ENCODE assay signal across 8 cellular contexts in the genomic region with DNA sequence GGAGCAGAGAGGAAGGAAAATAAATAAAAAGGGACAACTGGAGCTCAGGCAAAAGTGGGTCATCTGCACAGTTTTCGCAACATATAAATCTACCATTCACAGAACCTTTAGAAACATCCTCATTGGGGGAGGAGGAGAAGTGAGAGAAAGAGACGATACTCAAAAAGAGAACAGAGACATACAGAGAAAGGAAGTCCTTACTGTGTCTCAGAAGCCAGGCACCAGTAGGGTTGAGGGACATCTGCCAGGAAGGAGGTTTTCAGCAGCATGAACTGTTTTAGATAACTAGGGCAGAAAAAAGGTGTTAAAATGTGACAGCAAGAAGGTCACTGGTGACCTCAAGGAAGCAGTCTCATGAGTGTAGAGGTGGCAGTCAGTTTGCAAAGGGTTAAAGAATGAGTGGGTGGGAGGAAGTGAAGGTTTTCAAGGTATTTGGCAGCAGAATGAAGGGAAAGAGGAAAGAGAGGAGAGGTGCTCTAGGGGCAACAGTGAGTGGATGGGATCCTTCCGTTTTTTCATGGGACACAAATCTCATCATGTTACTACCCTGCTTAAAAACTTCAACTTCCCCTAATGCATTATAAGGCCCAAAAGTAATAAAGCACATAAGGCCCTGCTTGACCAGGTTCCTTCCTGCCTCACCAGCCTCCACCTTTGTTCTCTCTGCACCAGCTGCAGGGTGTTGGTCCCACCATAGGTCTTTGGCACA. TPM values are rescaled to one million over a fixed set of nuclear protein-coding genes. Genes with fewer than 3 reads are reported as not detected.
DNase-seq lines count a peak whose midpoint lies in the region; ATAC-seq, FAIRE-seq and TF ChIP-seq lines count a peak whose summit lies in the region.

No MANE protein-coding gene starts in this region.

- H3K4me3 ChIP-seq in GM12878 = peak overlapping the region; percentile 43

- H3K4me2 ChIP-seq in GM12878 (ENCODE audit: control insufficient read depth, insufficient read depth) = peak overlapping the region; percentile 84

- no TSS peak for BruUV-seq in GM12878 (replicated peaks; lab: Mats Ljungman, UMichigan)

- no peaks in the 10 kb centered on the region for H3K9me3 ChIP-seq in GM12878 (replicated peaks; ENCODE audit: control insufficient read depth, insufficient read depth, low read length)

- TF ChIP-seq POLR2A in GM12878 (IDR thresholded peaks at IDR 0.05; ENCODE audit: low read depth, low read length) = peak; percentile 34; the same call in 1 of the 2 replicates

- DNase-seq in GM10248 (ENCODE audit: extremely low spot score) (peak; percentile 81), GM20000 (ENCODE audit: low spot score) (peak; percentile 73), GM12878 (ENCODE audit: low read depth, low spot score) (peak; percentile 80), NCI-H748 treated with DMSO at 0.1 percent for 48 hours (lab: John Stamatoyannopoulos, UW) (no peak), NCI-H128 (lab: John Stamatoyannopoulos, UW; ENCODE audit: unreplicated experiment) (no peak), CD14-positive monocyte (ENCODE audit: low spot score) (no peak)
- peak in 1 of 2 donors; percentile 72 for DNase-seq in stimulated activated effector memory CD8-positive, alpha-beta T cell treated with anti-CD3 and anti-CD28 coated beads, Interleukin-12 subunit alpha, Interleukin-12 subunit beta, amount 100 ng/mL, for 72 hours (ENCODE audit: low spot score in 2 of 2)

- ATAC-seq in HG03457 (IDR thresholded peaks at IDR 0.05; ENCODE audit: unreplicated experiment) (peak; percentile 67), GM12878 (peak; percentile 80)
- ATAC-seq in stimulated activated effector memory CD8-positive, alpha-beta T cell treated with anti-CD3 and anti-CD28 coated beads, Interleukin-12 subunit alpha, Interleukin-12 subunit beta, amount 100 ng/mL, for 72 hours = peak; percentile 88

- no peak for TF ChIP-seq RAD21 in GM12878 (IDR thresholded peaks at IDR 0.05; ENCODE audit: insufficient read depth, low read depth, low read length)

- no peaks in the 10 kb centered on the region for H3K27me3 ChIP-seq in GM12878 (replicated peaks in 1 of 2; ENCODE audit: control insufficient read depth in 2 of 2, insufficient read depth in 2 of 2, low read length in 1 of 2)

- H3K27ac Mint-ChIP-seq in stimulated activated effector memory CD8-positive, alpha-beta T cell treated with anti-CD3 and anti-CD28 coated beads, Interleukin-12 subunit alpha, Interleukin-12 subunit beta, amount 100 ng/mL, for 72 hours = no peak overlapping the region
- H3K27ac Mint-ChIP-seq in CD14-positive monocyte = no peak overlapping the region

- TF ChIP-seq CTCF in GM10248 (IDR thresholded peaks at IDR 0.05; ENCODE audit: control extremely low read depth, extremely low read depth, low read depth, missing control alignments) (no peak), GM20000 (IDR thresholded peaks at IDR 0.05; ENCODE audit: extremely low read depth, missing control alignments) (no peak), GM12878 (IDR thresholded peaks at IDR 0.05 in 2 of 3, conservative IDR thresholded peaks at IDR 0.05 in 1 of 3; ENCODE audit: control insufficient read depth in 2 of 3, extremely low read depth in 1 of 3, insufficient read depth in 1 of 3, low read depth in 3 of 3, low read length in 3 of 3) (no peak), CD14-positive monocyte (IDR thresholded peaks at IDR 0.05) (no peak)

- 0% methylated on average over 3 of the region's 3 CpGs for WGBS in GM12878 (ENCODE audit: insufficient coverage, insufficient replicate concordance, low lambda C conversion rate, missing lambda C conversion rate)

- H3K36me3 ChIP-seq in GM12878 (ENCODE audit: control insufficient read depth in 2 of 2, insufficient read depth in 2 of 2, low read length in 1 of 2) = peaks cover 0 to 2% of the 10 kb centered on the region in 2 experiments; a peak in 1 of 4 replicates

- H3K4me3 Mint-ChIP-seq in stimulated activated effector memory CD8-positive, alpha-beta T cell treated with anti-CD3 and anti-CD28 coated beads, Interleukin-12 subunit alpha, Interleukin-12 subunit beta, amount 100 ng/mL, for 72 hours = no peak overlapping the region
- no peak overlapping the region for H3K4me3 Mint-ChIP-seq in CD14-positive monocyte

- H3K4me1 Mint-ChIP-seq in stimulated activated effector memory CD8-positive, alpha-beta T cell treated with anti-CD3 and anti-CD28 coated beads, Interleukin-12 subunit alpha, Interleukin-12 subunit beta, amount 100 ng/mL, for 72 hours = peaks cover 35% of the 10 kb centered on the region
- peaks cover 46% of the 10 kb centered on the region for H3K4me1 Mint-ChIP-seq in CD14-positive monocyte

- no peak overlapping the region for H2AFZ ChIP-seq in GM12878 (ENCODE audit: control insufficient read depth, low read depth, low read length)

- no peaks in the 10 kb centered on the region for H3K9me3 Mint-ChIP-seq in stimulated activated effector memory CD8-positive, alpha-beta T cell treated with anti-CD3 and anti-CD28 coated beads, Interleukin-12 subunit alpha, Interleukin-12 subunit beta, amount 100 ng/mL, for 72 hours
- no peaks in the 10 kb centered on the region for H3K9me3 Mint-ChIP-seq in CD14-positive monocyte

- H3K4me1 ChIP-seq in GM12878 (ENCODE audit: control insufficient read depth, insufficient read depth, low read length) = peaks cover 67% of the 10 kb centered on the region

- peaks cover 63% of the 10 kb centered on the region for H3K79me2 ChIP-seq in GM12878 (ENCODE audit: control insufficient read depth, insufficient read depth, low read length)

- no peak overlapping the region; the same call in 1 of the 2 replicates for H3K9ac ChIP-seq in GM12878 (ENCODE audit: control insufficient read depth, insufficient read depth, low read length)

- SMC1A ChIA-PET in GM12878 (lab: Charles Lee; ENCODE audit: uncharacterized antibody, unreplicated experiment) = no interaction called here

- peak; percentile 93 for FAIRE-seq in GM12878 (lab: Jason Lieb, UNC)

- RAD21 ChIA-PET in GM12878 (lab: Charles Lee; ENCODE audit: unreplicated experiment) = no interaction called here

- H3K36me3 Mint-ChIP-seq in stimulated activated effector memory CD8-positive, alpha-beta T cell treated with anti-CD3 and anti-CD28 coated beads, Interleukin-12 subunit alpha, Interleukin-12 subunit beta, amount 100 ng/mL, for 72 hours = peaks cover 5% of the 10 kb centered on the region
- H3K36me3 Mint-ChIP-seq in CD14-positive monocyte = peaks cover 4 to 6% of the 10 kb centered on the region in 2 donors

- H3K27ac ChIP-seq in GM12878 (ENCODE audit: control insufficient read depth, insufficient read depth) = peak overlapping the region; percentile 51

- intact Hi-C loops in GM12878 (cut with micrococcal nuclease; ENCODE audit: unreplicated experiment) = no loop called here
- intact Hi-C loops in CD14-positive monocyte (cut with micrococcal nuclease) = loop anchor here in 1 of 2 donors (5.0 kb wide), 1 partner anchor 60 kb away; no protein-coding TSS in a partner anchor

- TF ChIP-seq EP300 in GM12878 (IDR thresholded peaks at IDR 0.05; ENCODE audit: borderline replicate concordance in 1 of 2, control insufficient read depth in 1 of 2, low read depth in 2 of 2, low read length in 2 of 2) = 0 out of 4 replicates have a peak, but pooled peaks of 1 of the 2 experiments have one; percentile 56

- H4K20me1 ChIP-seq in GM12878 (ENCODE audit: control insufficient read depth, insufficient read depth) = peaks cover 6% of the 10 kb centered on the region

- in situ Hi-C loops in GM12878 (cut with MboI) = no loop called here

- CTCF ChIA-PET in GM10248 (lab: Yijun Ruan, JAX) (no interaction called here), GM12878 (lab: Yijun Ruan, JAX) (interaction anchor here (0.6 kb wide), 1 partner anchor 1707 kb away, joined by 3 read pairs; no protein-coding TSS in a partner anchor)

- POLR2A ChIA-PET in GM10248 (lab: Yijun Ruan, JAX) = no interaction called here
- POLR2A ChIA-PET in GM12878 (lab: Charles Lee) = no interaction called here

- peaks cover 0 to under 1% (median 0%) of the 10 kb centered on the region in 3 donors for H3K27me3 Mint-ChIP-seq in CD14-positive monocyte (ENCODE audit: low read depth in 3 of 3)

TF ChIP-seq in GM12878, 131 proteins besides CTCF, POLR2A, EP300 and RAD21 (continues in another document):
- peak in 1 of 2 experiments; percentile 64; a peak in 1 of 4 replicates for TF ChIP-seq ETV6 (conservative IDR thresholded peaks at IDR 0.05 in 1 of 2, IDR thresholded peaks at IDR 0.05 in 1 of 2; ENCODE audit: borderline replicate concordance in 1 of 2, low read depth in 1 of 2)
- TF ChIP-seq, protein P1, sequence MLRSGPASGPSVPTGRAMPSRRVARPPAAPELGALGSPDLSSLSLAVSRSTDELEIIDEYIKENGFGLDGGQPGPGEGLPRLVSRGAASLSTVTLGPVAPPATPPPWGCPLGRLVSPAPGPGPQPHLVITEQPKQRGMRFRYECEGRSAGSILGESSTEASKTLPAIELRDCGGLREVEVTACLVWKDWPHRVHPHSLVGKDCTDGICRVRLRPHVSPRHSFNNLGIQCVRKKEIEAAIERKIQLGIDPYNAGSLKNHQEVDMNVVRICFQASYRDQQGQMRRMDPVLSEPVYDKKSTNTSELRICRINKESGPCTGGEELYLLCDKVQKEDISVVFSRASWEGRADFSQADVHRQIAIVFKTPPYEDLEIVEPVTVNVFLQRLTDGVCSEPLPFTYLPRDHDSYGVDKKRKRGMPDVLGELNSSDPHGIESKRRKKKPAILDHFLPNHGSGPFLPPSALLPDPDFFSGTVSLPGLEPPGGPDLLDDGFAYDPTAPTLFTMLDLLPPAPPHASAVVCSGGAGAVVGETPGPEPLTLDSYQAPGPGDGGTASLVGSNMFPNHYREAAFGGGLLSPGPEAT (IDR thresholded peaks at IDR 0.05; ENCODE audit: low read depth) = peak; percentile 73; the same call in 1 of the 2 replicates

RNA-seq across cellular contexts. Expression of a gene that starts 9.5 kb away (rescaled TPM):
- total RNA-seq in GM12878 (2013; cell fraction: nucleolus; rRNA removed) = 45.7 and 49.2 TPM in 2 replicates
- total RNA-seq in GM12878 (2014; rRNA removed) (31.5 and 33.7 TPM in 2 replicates), GM12878 (2014; rRNA removed; fragmentation: Illumina TruSeq; extraction: Trizol) (42.7 and 43.3 TPM in 2 replicates), GM12878 (2021) (42.7 and 42.8 TPM in 2 replicates)
- 36.2 TPM for polyA plus RNA-seq in GM12878 (2011; ENCODE audit: low read depth)
- polyA plus RNA-seq in GM12878 (2011; rRNA removed) (43.1 and 45.5 TPM in 2 replicates), GM12878 (2014; fragmentation: Illumina TruSeq; extraction: Trizol) (43.7 and 56.9 TPM in 2 replicates), GM12878 (2014; fragmentation: Nextera tagmentation; extraction: Ambion mirVana) (10 to 100 TPM in 1 of 2 experiments, 1 to 10 TPM in 1; 9.6 to 11.5 TPM), GM12878 (2014; rRNA removed) (23.3 and 25.3 TPM in 2 replicates), GM12878 (2016; fragmentation: Nextera tagmentation; extraction: Ambion mirVana) (10 to 100 TPM; 32.6 to 38.9 TPM), CD14-positive monocyte (10 to 100 TPM; 43.1 to 72.6 TPM)
- 40.2 and 42.8 TPM in 2 replicates for polyA plus RNA-seq in GM12878 (2011; cell fraction: cytosol; rRNA removed)
- polyA plus RNA-seq in GM12878 (2011; cell fraction: nucleus; rRNA removed) = 80.6 and 83.7 TPM in 2 replicates
- 45.2 and 50.6 TPM in 2 replicates for polyA plus RNA-seq in GM12878 (2012)
- polyA minus RNA-seq in GM12878 (2011; rRNA and poly(A)+ RNA removed) = 70.1 and 86.2 TPM in 2 replicates
- polyA minus RNA-seq in GM12878 (2011; cell fraction: cytosol; rRNA and poly(A)+ RNA removed) = 30.5 and 37.0 TPM in 2 replicates
- 51.3 and 76.5 TPM in 2 replicates for polyA minus RNA-seq in GM12878 (2011; cell fraction: nucleus; rRNA and poly(A)+ RNA removed)

Comparison
In these comparisons a context has a peak if more than half of its experiments do, and no peak if none do; other contexts are left out.
1. DNase-seq: peak in GM10248 (single experiment), GM20000 (single experiment) and GM12878 (single experiment); none in NCI-H748 treated with DMSO at 0.1 percent for 48 hours (single experiment), NCI-H128 (single experiment) and CD14-positive monocyte (single experiment).
2. Peak in every context shown above with its lines, with median percentiles within 50 percentile points of each other: ATAC-seq.